ENCODE assay signal across 1 cellular context in genomic region chr2:237600205-237600846, GRCh38.
TF ChIP-seq lines count a peak whose summit lies in the region.

No MANE protein-coding gene starts in this region.

TF ChIP-seq in HepG2, 621 proteins besides CTCF, POLR2A, EP300 and RAD21 (continues in another document):
- no peak for TF ChIP-seq KDM4B (CRISPR knock-in tag; IDR thresholded peaks at IDR 0.05)
- no peak for TF ChIP-seq KLF15 (CRISPR knock-in tag; IDR thresholded peaks at IDR 0.05; ENCODE audit: borderline replicate concordance)
- peak; percentile 76; the same call in 1 of the 2 replicates for TF ChIP-seq NFKB2 (CRISPR knock-in tag; IDR thresholded peaks at IDR 0.05; ENCODE audit: borderline replicate concordance)
- TF ChIP-seq HNRNPUL1 (IDR thresholded peaks at IDR 0.05; ENCODE audit: low read depth, low read length) = no peak
- TF ChIP-seq ZNF841 (CRISPR knock-in tag; IDR thresholded peaks at IDR 0.05; ENCODE audit: borderline replicate concordance) = no peak
- TF ChIP-seq ZNF503 (CRISPR knock-in tag; IDR thresholded peaks at IDR 0.05) = 0 out of 2 replicates have a peak, but pooled peaks have one; percentile 49
- TF ChIP-seq SNAPC2 (CRISPR knock-in tag; IDR thresholded peaks at IDR 0.05) = no peak
- peak; percentile 14; the same call in 1 of the 2 replicates for TF ChIP-seq TFDP1 (CRISPR knock-in tag; IDR thresholded peaks at IDR 0.05; ENCODE audit: borderline replicate concordance)
- TF ChIP-seq BRCA1 (CRISPR knock-in tag; IDR thresholded peaks at IDR 0.05) = peak; percentile 34; the same call in 1 of the 2 replicates
- peak; percentile 34; the same call in 1 of the 2 replicates for TF ChIP-seq MAX (IDR thresholded peaks at IDR 0.05)
- TF ChIP-seq PHF8 (CRISPR knock-in tag; IDR thresholded peaks at IDR 0.05) = peak; percentile 29; the same call in 1 of the 2 replicates
- no peak for TF ChIP-seq PAX8 (CRISPR knock-in tag; IDR thresholded peaks at IDR 0.05; ENCODE audit: borderline replicate concordance)
- TF ChIP-seq ZNF704 (CRISPR knock-in tag; IDR thresholded peaks at IDR 0.05; ENCODE audit: borderline replicate concordance) = 0 out of 2 replicates have a peak, but pooled peaks have one; percentile 66
- 0 out of 2 replicates have a peak, but pooled peaks have one; percentile 63 for TF ChIP-seq ZSCAN20 (CRISPR knock-in tag; IDR thresholded peaks at IDR 0.05; ENCODE audit: borderline replicate concordance)
- TF ChIP-seq ZNF7 (CRISPR knock-in tag; IDR thresholded peaks at IDR 0.05) = peak; percentile 82
- TF ChIP-seq MEF2D (CRISPR knock-in tag; IDR thresholded peaks at IDR 0.05) = 0 out of 2 replicates have a peak, but pooled peaks have one; percentile 13
- no peak for TF ChIP-seq ZBTB40 (IDR thresholded peaks at IDR 0.05)
- TF ChIP-seq ZBTB40 (CRISPR knock-in tag; IDR thresholded peaks at IDR 0.05) = 0 out of 2 replicates have a peak, but pooled peaks have one; percentile 47
- no peak for TF ChIP-seq PRMT3 (CRISPR knock-in tag; IDR thresholded peaks at IDR 0.05; ENCODE audit: borderline replicate concordance, low read depth)
- TF ChIP-seq HMG20B (CRISPR knock-in tag; conservative IDR thresholded peaks at IDR 0.05) = peak; percentile 63
- no peak for TF ChIP-seq ZNF431 (CRISPR knock-in tag; IDR thresholded peaks at IDR 0.05; ENCODE audit: borderline replicate concordance, low read depth)
- TF ChIP-seq POGK (CRISPR knock-in tag; conservative IDR thresholded peaks at IDR 0.05) = 0 out of 2 replicates have a peak, but pooled peaks have one; percentile 11
- 0 out of 2 replicates have a peak, but pooled peaks have one; percentile 22 for TF ChIP-seq ZNF766 (CRISPR knock-in tag; IDR thresholded peaks at IDR 0.05; ENCODE audit: borderline replicate concordance)
- TF ChIP-seq ZMAT3 (CRISPR knock-in tag; conservative IDR thresholded peaks at IDR 0.05) = peak; percentile 68; the same call in 1 of the 2 replicates
- peak; percentile 77; the same call in 1 of the 2 replicates for TF ChIP-seq ZFP90 (CRISPR knock-in tag; IDR thresholded peaks at IDR 0.05; ENCODE audit: borderline replicate concordance)
- peak; percentile 71 for TF ChIP-seq MED1 (CRISPR knock-in tag; IDR thresholded peaks at IDR 0.05)
- TF ChIP-seq ZNF260 (CRISPR knock-in tag; IDR thresholded peaks at IDR 0.05; ENCODE audit: borderline replicate concordance, low read depth) = no peak
- peak; percentile 43; the same call in 1 of the 2 replicates for TF ChIP-seq ZFP91 (CRISPR knock-in tag; IDR thresholded peaks at IDR 0.05; ENCODE audit: borderline replicate concordance)
- peak; percentile 45 for TF ChIP-seq UBTF (CRISPR knock-in tag; IDR thresholded peaks at IDR 0.05)
- no peak for TF ChIP-seq GMEB2 (CRISPR knock-in tag; IDR thresholded peaks at IDR 0.05; ENCODE audit: low read depth)
- TF ChIP-seq ZNF761 (CRISPR knock-in tag; conservative IDR thresholded peaks at IDR 0.05) = 0 out of 2 replicates have a peak, but pooled peaks have one; percentile 53
